10 cellular contexts compared by ENCODE assay signal in the genomic region with DNA sequence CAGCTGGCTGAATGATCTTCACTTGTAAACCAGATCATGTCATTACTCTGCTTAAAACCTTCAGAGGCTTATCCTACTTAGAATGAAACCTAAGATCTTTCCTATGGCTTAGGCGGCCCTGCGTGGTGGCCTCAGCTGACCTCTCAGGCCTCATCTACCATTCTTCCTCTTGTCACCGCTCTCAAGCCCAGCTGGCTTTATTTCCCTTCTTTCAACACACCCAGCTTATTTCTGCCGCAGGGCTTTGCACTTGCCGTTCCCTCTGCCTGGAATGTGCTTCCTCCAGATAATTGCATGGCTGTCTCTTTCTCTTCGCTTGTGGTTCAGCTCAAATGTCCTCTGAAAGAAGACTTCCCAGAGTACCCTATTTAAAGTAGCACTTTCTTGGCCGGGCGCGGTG. TPM values are rescaled to one million over a fixed set of nuclear protein-coding genes. Genes with fewer than 3 reads are reported as not detected.
DNase-seq lines count a peak whose midpoint lies in the region; ATAC-seq and TF ChIP-seq lines count a peak whose summit lies in the region.
"Had no signal": no experiment of that assay in that cellular context is flagged by ENCODE, and none has a peak within 500 bp of the region (broad histone marks: within the 10 kb centered on the region; RNA-seq: fewer than 3 reads in every experiment).

No MANE protein-coding gene starts in this region.

- H3T11ph ChIP-seq in H9 (ENCODE audit: low read length): no peak overlapping the region

- H3K27me3 ChIP-seq in H9 (ENCODE audit: insufficient read depth, low read length): no peaks in the 10 kb centered on the region
- H3K27me3 ChIP-seq: pancreas, tibial nerve had no signal

- H3K4me2 ChIP-seq in H9 (ENCODE audit: insufficient read depth, insufficient read length, low read length): no peak overlapping the region

- TF ChIP-seq CTCF in type B pancreatic cell (conservative IDR thresholded peaks at IDR 0.05) (no peak), H9 (conservative IDR thresholded peaks at IDR 0.05) (no peak)

- no peak overlapping the region for H2AFZ ChIP-seq in H9 (ENCODE audit: low read length)

- no peaks in the 10 kb centered on the region; the same call in 1 of the 2 replicates for H3K4me1 ChIP-seq in H9 (ENCODE audit: insufficient read depth, low read length)

- no peak overlapping the region for H2BK5ac ChIP-seq in H9 (ENCODE audit: insufficient read length, low read length)

- H3K9me3 ChIP-seq in H9 (ENCODE audit: control insufficient read depth, low read depth, low read length): no peaks in the 10 kb centered on the region
- H3K9me3 ChIP-seq: pancreas, tibial nerve had no signal

- H3K9me3 Mint-ChIP-seq in type B pancreatic cell (no peaks in the 10 kb centered on the region), H9 (no peaks in the 10 kb centered on the region)
- H3K9me3 Mint-ChIP-seq in activated naive CD4-positive, alpha-beta T cell treated with anti-CD3 and anti-CD28 coated beads, Interleukin-2, amount 10 ng/mL, durations not matched to agents 7 days and 5 days: no peaks in the 10 kb centered on the region

- H3K23ac ChIP-seq in H9 (ENCODE audit: insufficient read length, low read depth, low read length): no peak overlapping the region

- no peak overlapping the region for H3K9ac ChIP-seq in H9 (ENCODE audit: extremely low read depth, insufficient read length, low read length)

- H2BK20ac ChIP-seq in H9 (ENCODE audit: low read depth, low read length, poor library complexity, severe bottlenecking): no peak overlapping the region

- no peak overlapping the region for H3K18ac ChIP-seq in H9 (ENCODE audit: insufficient read length, low read depth, low read length)

- peak overlapping the region; percentile 84 for H3K4me3 Mint-ChIP-seq in type B pancreatic cell
- no peak overlapping the region for H3K4me3 Mint-ChIP-seq in activated naive CD4-positive, alpha-beta T cell treated with anti-CD3 and anti-CD28 coated beads, Interleukin-2, amount 10 ng/mL, durations not matched to agents 7 days and 5 days
- peak overlapping the region in 1 of 2 experiments; percentile 15; a peak in 1 of 5 replicates for H3K4me3 Mint-ChIP-seq in H9

- H4K5ac ChIP-seq in H9 (ENCODE audit: insufficient read length, low read depth, low read length): no peak overlapping the region

- WGBS in H9 (ENCODE audit: extremely low coverage, insufficient read length, low lambda C conversion rate): no CpG with 5 or more reads among the region's 9 CpGs

- no peak overlapping the region for H2BK15ac ChIP-seq in H9 (ENCODE audit: low read depth, low read length)

- no peak overlapping the region for H2BK120ac ChIP-seq in H9 (ENCODE audit: low read depth, low read length, poor library complexity, severe bottlenecking)

- ATAC-seq in Right ventricle myocardium superior (ENCODE audit: poor library complexity) (peak; percentile 4), GM21360 (IDR thresholded peaks at IDR 0.05; ENCODE audit: unreplicated experiment) (no peak)
- ATAC-seq: pancreas had no signal

- H3K14ac ChIP-seq in H9 (ENCODE audit: insufficient read depth, low read length): no peak overlapping the region

- no peak overlapping the region for H3K27ac ChIP-seq in H9 (ENCODE audit: insufficient read length, low read depth, low read length)
- H3K27ac ChIP-seq: pancreas had no signal

- peak overlapping the region; percentile 98 for H3K27ac Mint-ChIP-seq in type B pancreatic cell
- no peak overlapping the region for H3K27ac Mint-ChIP-seq in activated naive CD4-positive, alpha-beta T cell treated with anti-CD3 and anti-CD28 coated beads, Interleukin-2, amount 10 ng/mL, durations not matched to agents 7 days and 5 days
- H3K27ac Mint-ChIP-seq in H9: peak overlapping the region in 1 of 3 experiments; percentile 64; a peak in 2 of 7 replicates

- intact Hi-C loops in Right ventricle myocardium superior (cut with DNase I) (loop anchor here (10.0 kb wide), 1 partner anchor 65 kb away; a partner anchor contains a TSS), cardiac septum (cut with DNase I) (loop anchor here (5.0 to 10.0 kb wide), 2 partner anchors 48 to 335 kb away; a partner anchor contains a TSS)

- DNase-seq in Right ventricle myocardium superior (peak; percentile 72), cardiac septum (ENCODE audit: low spot score) (no peak), UCSD-AML1 (lab: John Stamatoyannopoulos, UW; ENCODE audit: unreplicated experiment) (peak; percentile 65), left kidney (ENCODE audit: low read depth, low spot score) (peak; percentile 49), type B pancreatic cell (ENCODE audit: extremely low spot score, unreplicated experiment) (no peak), H9 (no peak)
- DNase-seq in activated naive CD4-positive, alpha-beta T cell treated with anti-CD3 and anti-CD28 coated beads, Interleukin-2, amount 10 ng/mL, durations not matched to agents 7 days and 5 days: no peak
- DNase-seq: pancreas had no signal

- H4K20me1 ChIP-seq in H9 (ENCODE audit: control insufficient read depth, insufficient read depth, insufficient read length): no peaks in the 10 kb centered on the region

- CTCF ChIA-PET in activated naive CD4-positive, alpha-beta T cell treated with anti-CD3 and anti-CD28 coated beads, Interleukin-2, amount 10 ng/mL, durations not matched to agents 7 days and 5 days (lab: Charles Lee): interaction anchor here (1.0 to 2.7 kb wide), 4 partner anchors 8 to 266 kb away, joined by 3 to 13 read pairs (median 4); no protein-coding TSS in a partner anchor

- no peak overlapping the region for H4K8ac ChIP-seq in H9 (replicated peaks; ENCODE audit: insufficient read length, low read depth, low read length)

- H2AK5ac ChIP-seq in H9 (ENCODE audit: insufficient read length, low read length): no peak overlapping the region

- H3K36me3 Mint-ChIP-seq in type B pancreatic cell: no peaks in the 10 kb centered on the region
- H3K36me3 Mint-ChIP-seq in activated naive CD4-positive, alpha-beta T cell treated with anti-CD3 and anti-CD28 coated beads, Interleukin-2, amount 10 ng/mL, durations not matched to agents 7 days and 5 days: peaks cover 17% of the 10 kb centered on the region
- peaks cover 0 to 2% (median 0%) of the 10 kb centered on the region in 3 experiments; a peak in 2 of 7 replicates for H3K36me3 Mint-ChIP-seq in H9 (ENCODE audit: insufficient read depth in 1 of 3, low read depth in 3 of 3)

- H3K4me1 Mint-ChIP-seq in type B pancreatic cell (ENCODE audit: unreplicated experiment) (peaks cover 29% of the 10 kb centered on the region), H9 (peaks cover 8 to 11% of the 10 kb centered on the region in 2 experiments)
- H3K4me1 Mint-ChIP-seq in activated naive CD4-positive, alpha-beta T cell treated with anti-CD3 and anti-CD28 coated beads, Interleukin-2, amount 10 ng/mL, durations not matched to agents 7 days and 5 days: peaks cover 48% of the 10 kb centered on the region

- no peak overlapping the region for H4K91ac ChIP-seq in H9 (ENCODE audit: insufficient read length, low read depth, low read length)

- H3K27me3 Mint-ChIP-seq in type B pancreatic cell: no peaks in the 10 kb centered on the region
- no peaks in the 10 kb centered on the region for H3K27me3 Mint-ChIP-seq in activated naive CD4-positive, alpha-beta T cell treated with anti-CD3 and anti-CD28 coated beads, Interleukin-2, amount 10 ng/mL, durations not matched to agents 7 days and 5 days
- no peaks in the 10 kb centered on the region for H3K27me3 Mint-ChIP-seq in H9 (ENCODE audit: low read depth)

- no peak overlapping the region for H3K56ac ChIP-seq in H9 (ENCODE audit: insufficient read length, low read depth, low read length)

- peaks cover 9% of the 10 kb centered on the region for H3K23me2 ChIP-seq in H9 (ENCODE audit: insufficient read length, low read depth, low read length, poor library complexity, severe bottlenecking)

- H3K79me2 ChIP-seq in H9 (ENCODE audit: insufficient read depth, low read length): peaks cover 3% of the 10 kb centered on the region; the same call in 1 of the 2 replicates

- no peak overlapping the region for H3K4ac ChIP-seq in H9 (ENCODE audit: low read depth, low read length)

- no peak overlapping the region for H2BK12ac ChIP-seq in H9 (ENCODE audit: insufficient read length, low read depth, low read length)

- H3K79me1 ChIP-seq in H9 (ENCODE audit: insufficient read depth, low read depth, low read length, poor library complexity, severe bottlenecking): peaks cover 6% of the 10 kb centered on the region

RNA-seq across cellular contexts. Expression of a gene that starts 3.6 kb away (rescaled TPM):
- total RNA-seq in Right ventricle myocardium superior (1.00 TPM), cardiac septum (0.70 TPM), type B pancreatic cell (ENCODE audit: low replicate concordance) (14.8 and 27.4 TPM in 2 replicates), H9 (2021) (46.6 and 46.8 TPM in 2 replicates)

RNA-seq across cellular contexts. Expression of a gene that starts 22.4 kb away (rescaled TPM):
- total RNA-seq in Right ventricle myocardium superior (460 TPM), cardiac septum (487 TPM), type B pancreatic cell (ENCODE audit: low replicate concordance) (55.3 and 88.1 TPM in 2 replicates), H9 (2021) (51.8 and 56.0 TPM in 2 replicates)

RNA-seq across cellular contexts. Expression of a gene that starts 49.4 kb away (rescaled TPM):
- total RNA-seq in Right ventricle myocardium superior (51.1 TPM), cardiac septum (41.8 TPM), type B pancreatic cell (ENCODE audit: low replicate concordance) (42.7 and 55.9 TPM in 2 replicates), H9 (2021) (104 and 108 TPM in 2 replicates)

RNA-seq across cellular contexts. Expression of a gene that starts 54.4 kb away (rescaled TPM):
- not detected for total RNA-seq in Right ventricle myocardium superior
- not detected for total RNA-seq in cardiac septum
- total RNA-seq in type B pancreatic cell (ENCODE audit: low replicate concordance): not detected in 2 replicates
- 0.39 and 0.72 TPM in 2 replicates for total RNA-seq in H9 (2021)
- total RNA-seq: pancreas, tibial nerve had no signal

Comparison
In these comparisons a context has a peak if more than half of its experiments do, and no peak if none do; other contexts are left out.
1. DNase-seq: peak in Right ventricle myocardium superior (single experiment), UCSD-AML1 (single experiment) and left kidney (single experiment); none in cardiac septum (single experiment), type B pancreatic cell (single experiment), activated naive CD4-positive, alpha-beta T cell treated with anti-CD3 and anti-CD28 coated beads, Interleukin-2, amount 10 ng/mL, durations not matched to agents 7 days and 5 days (single experiment) and H9 (single experiment).